In the genomic region with DNA sequence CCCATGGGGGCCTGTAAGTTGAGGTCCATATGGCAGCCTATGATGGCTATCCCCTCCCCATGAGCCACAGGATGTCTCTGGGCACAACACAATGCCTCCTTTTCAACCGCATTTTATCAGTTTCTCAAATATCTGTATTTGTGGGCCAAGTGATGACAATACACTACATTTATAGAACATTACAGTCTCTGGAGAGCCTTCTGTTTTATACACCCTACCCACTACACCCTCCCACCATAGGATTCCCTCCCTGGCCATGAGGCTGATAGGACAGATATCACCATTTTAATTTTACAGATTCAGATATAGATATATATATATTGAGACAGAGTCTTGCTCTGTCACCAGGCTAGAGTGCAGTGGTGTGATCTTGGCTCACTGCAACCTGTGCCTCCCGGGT, we compare ENCODE assay signal across 29 cellular contexts.
"Had no signal": no experiment of that assay in that cellular context is flagged by ENCODE, and none has a peak within 500 bp of the region (broad histone marks: within the 10 kb centered on the region; RNA-seq: fewer than 3 reads in every experiment).

No MANE protein-coding gene starts in this region.

- H3K9me3 ChIP-seq: ascending aorta, esophagus squamous epithelium had no signal

- H3K4me3 Mint-ChIP-seq: activated CD4-positive, alpha-beta memory T cell treated with anti-CD3 and anti-CD28 coated beads for 36 hours; activated CD4-positive, alpha-beta T cell treated with anti-CD3 and anti-CD28 coated beads for 36 hours; activated CD4-positive, alpha-beta T cell treated with anti-CD3 and anti-CD28 coated beads, Interleukin-2, amount 10 ng/mL, durations not matched to agents 24 days and 14 days; activated CD8-positive, alpha-beta memory T cell treated with anti-CD3 and anti-CD28 coated beads, Interleukin-2, amount 10 ng/mL, durations not matched to agents 7 days and 5 days; activated CD8-positive, alpha-beta T cell treated with anti-CD3 and anti-CD28 coated beads, Interleukin-2, amount 10 ng/mL, durations not matched to agents 7 days and 5 days; activated naive CD4-positive, alpha-beta T cell treated with anti-CD3 and anti-CD28 coated beads for 36 hours; activated naive CD4-positive, alpha-beta T cell treated with anti-CD3 and anti-CD28 coated beads, Interleukin-2, amount 50 U/mL, for 24 hours; activated naive CD8-positive, alpha-beta T cell treated with anti-CD3 and anti-CD28 coated beads, Interleukin-2, amount 10 ng/mL, durations not matched to agents 7 days and 5 days; activated T-helper 1 cell treated with anti-CD3 and anti-CD28 coated beads, Interleukin-12 subunit alpha, Interleukin-12 subunit beta, Interleukin-2, Interleukin-4 antibody, amounts not matched to agents 30 ng/mL and 10 ng/mL and 1 ng/mL, durations not matched to agents 14 hours and 24 hours and 36 hours; central memory CD8-positive, alpha-beta T cell had no signal

- H3K4me3 ChIP-seq: ascending aorta, esophagus squamous epithelium had no signal

- FAIRE-seq: bronchial epithelial cell, colon, endometrium, endothelial cell of umbilical vein had no signal

- H3K27ac Mint-ChIP-seq: activated CD4-positive, alpha-beta memory T cell treated with anti-CD3 and anti-CD28 coated beads for 36 hours; activated CD4-positive, alpha-beta T cell treated with anti-CD3 and anti-CD28 coated beads for 36 hours; activated CD4-positive, alpha-beta T cell treated with anti-CD3 and anti-CD28 coated beads, Interleukin-2, amount 10 ng/mL, durations not matched to agents 24 days and 14 days; activated CD8-positive, alpha-beta memory T cell treated with anti-CD3 and anti-CD28 coated beads, Interleukin-2, amount 10 ng/mL, durations not matched to agents 7 days and 5 days; activated CD8-positive, alpha-beta T cell treated with anti-CD3 and anti-CD28 coated beads, Interleukin-2, amount 10 ng/mL, durations not matched to agents 7 days and 5 days; activated naive CD4-positive, alpha-beta T cell treated with anti-CD3 and anti-CD28 coated beads for 36 hours; activated naive CD4-positive, alpha-beta T cell treated with anti-CD3 and anti-CD28 coated beads, Interleukin-2, amount 50 U/mL, for 24 hours; activated naive CD8-positive, alpha-beta T cell treated with anti-CD3 and anti-CD28 coated beads, Interleukin-2, amount 10 ng/mL, durations not matched to agents 7 days and 5 days; activated T-helper 1 cell treated with anti-CD3 and anti-CD28 coated beads, Interleukin-12 subunit alpha, Interleukin-12 subunit beta, Interleukin-2, Interleukin-4 antibody, amounts not matched to agents 30 ng/mL and 10 ng/mL and 1 ng/mL, durations not matched to agents 14 hours and 24 hours and 36 hours; activated T-helper 2 cell treated with anti-CD3 and anti-CD28 coated beads, Interferon-gamma antibody, Interleukin-2, Interleukin-4, amounts not matched to agents 10 μg/mL and 5 μg/mL and 100 μg/mL, durations not matched to agents 14 hours and 24 hours and 36 hours had no signal

- H3K9me3 Mint-ChIP-seq: activated CD4-positive, alpha-beta memory T cell treated with anti-CD3 and anti-CD28 coated beads for 36 hours; activated CD4-positive, alpha-beta T cell treated with anti-CD3 and anti-CD28 coated beads, Interleukin-2, amount 10 ng/mL, durations not matched to agents 24 days and 14 days; activated naive CD4-positive, alpha-beta T cell treated with anti-CD3 and anti-CD28 coated beads, Interleukin-2, amount 50 U/mL, for 24 hours; activated naive CD8-positive, alpha-beta T cell treated with anti-CD3 and anti-CD28 coated beads, Interleukin-2, amount 10 ng/mL, durations not matched to agents 7 days and 5 days; activated T-helper 1 cell treated with anti-CD3 and anti-CD28 coated beads, Interleukin-12 subunit alpha, Interleukin-12 subunit beta, Interleukin-2, Interleukin-4 antibody, amounts not matched to agents 30 ng/mL and 10 ng/mL and 1 ng/mL, durations not matched to agents 14 hours and 24 hours and 36 hours; activated T-helper 2 cell treated with anti-CD3 and anti-CD28 coated beads, Interferon-gamma antibody, Interleukin-2, Interleukin-4, amounts not matched to agents 10 μg/mL and 5 μg/mL and 100 μg/mL, durations not matched to agents 14 hours and 24 hours and 36 hours; central memory CD8-positive, alpha-beta T cell had no signal

- H3K27me3 ChIP-seq: ascending aorta, brain microvascular endothelial cell, esophagus squamous epithelium had no signal

- DNase-seq: activated CD4-positive, alpha-beta memory T cell treated with anti-CD3 and anti-CD28 coated beads for 36 hours; activated CD4-positive, alpha-beta T cell treated with anti-CD3 and anti-CD28 coated beads for 36 hours; activated CD4-positive, alpha-beta T cell treated with anti-CD3 and anti-CD28 coated beads, Interleukin-2, amount 10 ng/mL, durations not matched to agents 24 days and 14 days; activated CD4-positive, CD25-positive, alpha-beta regulatory T cell; activated CD4-positive, CD25-positive, alpha-beta regulatory T cell treated with anti-CD3 and anti-CD28 coated beads, Interleukin-2, amount 50 U/mL, for 72 hours; activated CD8-positive, alpha-beta memory T cell treated with anti-CD3 and anti-CD28 coated beads, Interleukin-2, amount 10 ng/mL, durations not matched to agents 7 days and 5 days; activated CD8-positive, alpha-beta memory T cell treated with anti-CD3 and anti-CD28 coated beads, Interleukin-2, amount 50 U/mL, for 4 hours; activated CD8-positive, alpha-beta T cell treated with anti-CD3 and anti-CD28 coated beads, Interleukin-2, amount 10 ng/mL, durations not matched to agents 7 days and 5 days; activated effector memory CD4-positive, alpha-beta T cell treated with anti-CD3 and anti-CD28 coated beads, Interleukin-2, amount 50 U/mL, for 16 hours; activated naive CD4-positive, alpha-beta T cell treated with anti-CD3 and anti-CD28 coated beads for 36 hours; activated naive CD8-positive, alpha-beta T cell treated with anti-CD3 and anti-CD28 coated beads, Interleukin-2, amount 10 ng/mL, durations not matched to agents 7 days and 5 days; activated T-cell treated with anti-CD3 and anti-CD28 coated beads, Interleukin-2, amount 50 U/mL, for 1 hour; activated T-cell treated with anti-CD3 and anti-CD28 coated beads, Interleukin-2, amount 50 U/mL, for 48 hours; brain microvascular endothelial cell; cortex of kidney; effector CD8-positive, alpha-beta T cell; esophagus squamous epithelium; foreskin melanocyte; T-helper 2 cell had no signal

- H3K36me3 Mint-ChIP-seq: activated CD4-positive, alpha-beta memory T cell treated with anti-CD3 and anti-CD28 coated beads for 36 hours; activated CD8-positive, alpha-beta memory T cell treated with anti-CD3 and anti-CD28 coated beads, Interleukin-2, amount 10 ng/mL, durations not matched to agents 7 days and 5 days; activated naive CD4-positive, alpha-beta T cell treated with anti-CD3 and anti-CD28 coated beads, Interleukin-2, amount 50 U/mL, for 24 hours; activated naive CD8-positive, alpha-beta T cell treated with anti-CD3 and anti-CD28 coated beads, Interleukin-2, amount 10 ng/mL, durations not matched to agents 7 days and 5 days had no signal

- H3K4me1 Mint-ChIP-seq: activated CD8-positive, alpha-beta memory T cell treated with anti-CD3 and anti-CD28 coated beads, Interleukin-2, amount 10 ng/mL, durations not matched to agents 7 days and 5 days; activated naive CD8-positive, alpha-beta T cell treated with anti-CD3 and anti-CD28 coated beads, Interleukin-2, amount 10 ng/mL, durations not matched to agents 7 days and 5 days; central memory CD8-positive, alpha-beta T cell had no signal

- H3K36me3 ChIP-seq: ascending aorta, brain microvascular endothelial cell, esophagus squamous epithelium had no signal

- H3K27ac ChIP-seq: ascending aorta, brain microvascular endothelial cell, epithelial cell of prostate, esophagus squamous epithelium had no signal

- ATAC-seq: activated CD4-positive, alpha-beta T cell treated with anti-CD3 and anti-CD28 coated beads for 36 hours; activated CD8-positive, alpha-beta memory T cell treated with anti-CD3 and anti-CD28 coated beads, Interleukin-2, amount 10 ng/mL, durations not matched to agents 7 days and 5 days; activated CD8-positive, alpha-beta T cell treated with anti-CD3 and anti-CD28 coated beads, Interleukin-2, amount 10 ng/mL, durations not matched to agents 7 days and 5 days had no signal
